Comparison of ENCODE assay signal across 12 cellular contexts in genomic region chr21:33237446-33237845, GRCh38. TPM values are rescaled to one million over a fixed set of nuclear protein-coding genes. Genes with fewer than 3 reads are reported as not detected.
DNase-seq lines count a peak whose midpoint lies in the region; TF ChIP-seq lines count a peak whose summit lies in the region.
"Had no signal": no experiment of that assay in that cellular context is flagged by ENCODE, and none has a peak within 500 bp of the region (broad histone marks: within the 10 kb centered on the region; RNA-seq: fewer than 3 reads in every experiment).

No MANE protein-coding gene starts in this region.

- H3K14ac ChIP-seq in neuronal stem cell (ENCODE audit: low read length): no peak overlapping the region

- H3K36me3 Mint-ChIP-seq in CD8-positive, alpha-beta memory T cell: peaks cover 0 to 35% (median 14%) of the 10 kb centered on the region in 3 donors
- H3K36me3 Mint-ChIP-seq in endodermal cell (ENCODE audit: low read depth) (peaks cover 40% of the 10 kb centered on the region), progenitor cell of endocrine pancreas (ENCODE audit: insufficient read depth) (peaks cover 25% of the 10 kb centered on the region)

- H3K9ac ChIP-seq in BLaER1 (no peak overlapping the region), endodermal cell (ENCODE audit: extremely low read depth, low read length, poor library complexity, severe bottlenecking) (no peak overlapping the region), neuronal stem cell (ENCODE audit: low read depth, low read length, poor library complexity) (no peak overlapping the region)

- H2BK120ac ChIP-seq in neuronal stem cell (ENCODE audit: low read depth, low read length): no peak overlapping the region

- POLR2A ChIA-PET in CD8-positive, alpha-beta memory T cell (lab: Charles Lee): interaction anchor here (1.7 to 2.2 kb wide), 2 partner anchors 8 to 88 kb away, joined by 7 to 11 read pairs; partner anchors contain the start of genes IFNAR1 and IFNAR2

- H3K27ac Mint-ChIP-seq in CD8-positive, alpha-beta memory T cell: peak overlapping the region; percentile 71 to 92 (median 86)
- H3K27ac Mint-ChIP-seq in endodermal cell (no peak overlapping the region), progenitor cell of endocrine pancreas (no peak overlapping the region)

- H4K91ac ChIP-seq in neuronal stem cell (ENCODE audit: low read depth, low read length, poor library complexity): no peak overlapping the region

- H2BK15ac ChIP-seq in neuronal stem cell (ENCODE audit: low read length): no peak overlapping the region

- H3K4me2 ChIP-seq in BLaER1: peak overlapping the region; percentile 2; the same call in 1 of the 2 replicates
- no peak overlapping the region for H3K4me2 ChIP-seq in neuronal stem cell (ENCODE audit: insufficient read depth, low read length, poor library complexity, severe bottlenecking)

- no peak overlapping the region for H4K8ac ChIP-seq in neuronal stem cell (ENCODE audit: low read depth, low read length)

- H2AK5ac ChIP-seq in neuronal stem cell (ENCODE audit: low read depth, low read length): no peak overlapping the region

- no peak overlapping the region for H3K4ac ChIP-seq in neuronal stem cell (ENCODE audit: low read length)

- no peak overlapping the region for H3K27ac ChIP-seq in BLaER1
- no peak overlapping the region for H3K27ac ChIP-seq in CD8-positive, alpha-beta memory T cell (ENCODE audit: low read depth, low read length)
- peak overlapping the region; percentile 54 for H3K27ac ChIP-seq in SJCRH30
- no peak overlapping the region for H3K27ac ChIP-seq in endodermal cell (ENCODE audit: low read depth, low read length)
- no peak overlapping the region for H3K27ac ChIP-seq in neuronal stem cell (replicated peaks; ENCODE audit: low read length)
- H3K27ac ChIP-seq: right lobe of liver had no signal

- no peaks in the 10 kb centered on the region for H3K27me3 ChIP-seq in BLaER1
- H3K27me3 ChIP-seq in CD8-positive, alpha-beta memory T cell (ENCODE audit: insufficient read depth, low read length, poor library complexity, severe bottlenecking): no peaks in the 10 kb centered on the region
- H3K27me3 ChIP-seq in SJCRH30: no peaks in the 10 kb centered on the region
- no peaks in the 10 kb centered on the region for H3K27me3 ChIP-seq in endodermal cell (ENCODE audit: control insufficient read depth, insufficient read depth, low read length, poor library complexity, severe bottlenecking)
- H3K27me3 ChIP-seq in neuronal stem cell (ENCODE audit: control insufficient read depth in 3 of 3, insufficient read depth in 3 of 3, low read depth in 1 of 3, low read length in 3 of 3): no peaks in the 10 kb centered on the region
- H3K27me3 ChIP-seq: right lobe of liver had no signal

- no peaks in the 10 kb centered on the region for H3K27me3 Mint-ChIP-seq in CD8-positive, alpha-beta memory T cell
- H3K27me3 Mint-ChIP-seq in endodermal cell (ENCODE audit: insufficient read depth): no peaks in the 10 kb centered on the region
- no peaks in the 10 kb centered on the region for H3K27me3 Mint-ChIP-seq in progenitor cell of endocrine pancreas

- H3K23ac ChIP-seq in neuronal stem cell (ENCODE audit: low read depth, low read length, poor library complexity): no peak overlapping the region

- H3K9me3 ChIP-seq in BLaER1: no peaks in the 10 kb centered on the region
- no peaks in the 10 kb centered on the region for H3K9me3 ChIP-seq in CD8-positive, alpha-beta memory T cell (ENCODE audit: low read length)
- H3K9me3 ChIP-seq in SJCRH30 (replicated peaks): peaks cover 6% of the 10 kb centered on the region; the same call in 1 of the 2 replicates
- H3K9me3 ChIP-seq in endodermal cell (ENCODE audit: control insufficient read depth, low read length): peaks cover 45% of the 10 kb centered on the region
- peaks cover 2 to 22% of the 10 kb centered on the region in 2 donors for H3K9me3 ChIP-seq in neuronal stem cell (replicated peaks in 1 of 2; ENCODE audit: control insufficient read depth in 2 of 2, insufficient read depth in 1 of 2, low read depth in 1 of 2, low read length in 2 of 2)
- H3K9me3 ChIP-seq: right lobe of liver had no signal

- no peak for DNase-seq in CD8-positive, alpha-beta memory T cell
- DNase-seq in SJCRH30: peak in 1 of 2 experiments; percentile 29
- no peak for DNase-seq in endodermal cell
- no peak for DNase-seq in putamen (ENCODE audit: low spot score)
- no peak for DNase-seq in SK-N-DZ (ENCODE audit: low spot score)
- no peak for DNase-seq in progenitor cell of endocrine pancreas (ENCODE audit: low spot score, unreplicated experiment)
- DNase-seq in neuronal stem cell (ENCODE audit: low spot score): no peak
- DNase-seq: activated CD4-positive, alpha-beta T cell treated with anti-CD3 and anti-CD28 coated beads for 4 hours; hippocampal formation; right lobe of liver had no signal

- peaks cover 37% of the 10 kb centered on the region for H3K36me3 ChIP-seq in BLaER1
- no peaks in the 10 kb centered on the region for H3K36me3 ChIP-seq in CD8-positive, alpha-beta memory T cell (ENCODE audit: insufficient read depth, low read length)
- peaks cover 21% of the 10 kb centered on the region for H3K36me3 ChIP-seq in SJCRH30
- peaks cover 16% of the 10 kb centered on the region for H3K36me3 ChIP-seq in endodermal cell (ENCODE audit: control insufficient read depth, insufficient read depth, low read length)
- peaks cover 0 to 25% of the 10 kb centered on the region in 2 donors for H3K36me3 ChIP-seq in neuronal stem cell (replicated peaks in 1 of 2; ENCODE audit: control insufficient read depth in 2 of 2, insufficient read depth in 2 of 2, low read length in 2 of 2)
- H3K36me3 ChIP-seq: right lobe of liver had no signal

- peaks cover 90 to 96% (median 95%) of the 10 kb centered on the region in 3 donors for H3K4me1 Mint-ChIP-seq in CD8-positive, alpha-beta memory T cell
- H3K4me1 Mint-ChIP-seq in endodermal cell: peaks cover 13% of the 10 kb centered on the region
- peaks cover 15% of the 10 kb centered on the region for H3K4me1 Mint-ChIP-seq in progenitor cell of endocrine pancreas (ENCODE audit: low read depth)

- H3K4me1 ChIP-seq in BLaER1: peaks cover 24% of the 10 kb centered on the region
- H3K4me1 ChIP-seq in CD8-positive, alpha-beta memory T cell (ENCODE audit: insufficient read depth, low read length): peaks cover 93% of the 10 kb centered on the region
- H3K4me1 ChIP-seq in SJCRH30: peaks cover 11% of the 10 kb centered on the region; the same call in 1 of the 2 replicates
- no peaks in the 10 kb centered on the region for H3K4me1 ChIP-seq in endodermal cell (ENCODE audit: control insufficient read depth, insufficient read depth, low read length)
- peaks cover 0 to 2% of the 10 kb centered on the region in 2 donors for H3K4me1 ChIP-seq in neuronal stem cell (ENCODE audit: control insufficient read depth in 2 of 2, insufficient read depth in 1 of 2, low read depth in 1 of 2, low read length in 2 of 2)

- CTCF ChIA-PET in CD8-positive, alpha-beta memory T cell (lab: Charles Lee): interaction anchor here (1.3 to 1.6 kb wide), 2 partner anchors 11 to 39 kb away, joined by 3 to 4 read pairs; no protein-coding TSS in a partner anchor

- 91 to 93% methylated on average over 1 to 4 of the region's 4 CpGs for WGBS in endodermal cell (ENCODE audit: insufficient coverage in 1 of 2, insufficient read length in 1 of 2), 2 experiments
- no CpG with 5 or more reads among the region's 4 CpGs for WGBS in neuronal stem cell (ENCODE audit: extremely low coverage in 2 of 2, insufficient read length in 2 of 2, insufficient replicate concordance in 1 of 2), 2 donors

- peak overlapping the region in 6 of 7 donors; percentile 19 to 84 (median 66) for H3K4me3 Mint-ChIP-seq in CD8-positive, alpha-beta memory T cell
- H3K4me3 Mint-ChIP-seq in endodermal cell (no peak overlapping the region), progenitor cell of endocrine pancreas (ENCODE audit: low read depth) (no peak overlapping the region)
- H3K4me3 Mint-ChIP-seq: nephron had no signal

- H3K18ac ChIP-seq in neuronal stem cell (ENCODE audit: low read length): no peak overlapping the region

- no peak overlapping the region for H2BK5ac ChIP-seq in neuronal stem cell (ENCODE audit: low read length)

- H2BK12ac ChIP-seq in neuronal stem cell (ENCODE audit: low read length): no peak overlapping the region

- no peak overlapping the region for H2AFZ ChIP-seq in neuronal stem cell (ENCODE audit: low read length)

- no peak overlapping the region for H3K4me3 ChIP-seq in BLaER1
- H3K4me3 ChIP-seq in CD8-positive, alpha-beta memory T cell (ENCODE audit: low read length): peak overlapping the region; percentile 6
- no peak overlapping the region for H3K4me3 ChIP-seq in SJCRH30
- peak overlapping the region; percentile 24 for H3K4me3 ChIP-seq in endodermal cell (ENCODE audit: low read length)
- H3K4me3 ChIP-seq in neuronal stem cell (ENCODE audit: low read length in 2 of 2): no peak overlapping the region
- H3K4me3 ChIP-seq: right lobe of liver had no signal

- peaks cover 4% of the 10 kb centered on the region for H3K79me1 ChIP-seq in neuronal stem cell (ENCODE audit: low read depth, low read length)

- peaks cover 35% of the 10 kb centered on the region for H4K20me1 ChIP-seq in BLaER1

- TF ChIP-seq CTCF in endodermal cell (conservative IDR thresholded peaks at IDR 0.05): no peak
- TF ChIP-seq CTCF in progenitor cell of endocrine pancreas (IDR thresholded peaks at IDR 0.05; ENCODE audit: unreplicated experiment): no peak

- no peaks in the 10 kb centered on the region for H3K9me3 Mint-ChIP-seq in CD8-positive, alpha-beta memory T cell
- peaks cover 28% of the 10 kb centered on the region for H3K9me3 Mint-ChIP-seq in endodermal cell
- peaks cover 7% of the 10 kb centered on the region for H3K9me3 Mint-ChIP-seq in progenitor cell of endocrine pancreas (ENCODE audit: low read depth)

RNA-seq across cellular contexts. Expression of gene IFNAR2, which starts 7.7 kb away (rescaled TPM):
- 10 to 100 TPM; 23.4 to 26.4 TPM for total RNA-seq in CD8-positive, alpha-beta memory T cell
- polyA plus RNA-seq in CD8-positive, alpha-beta memory T cell: 85.3 TPM
- total RNA-seq in SJCRH30 (2014; rRNA removed; shearing (Covaris generic)): 13.1 and 17.7 TPM in 2 replicates
- 10 to 100 TPM; 14.1 to 27.7 TPM for total RNA-seq in endodermal cell
- 24.1 TPM for polyA plus RNA-seq in endodermal cell (2013, experiment 1 of 2)
- polyA plus RNA-seq in endodermal cell (2013, experiment 2 of 2): 24.8 TPM
- 6.5 and 6.7 TPM in 2 replicates for polyA plus RNA-seq in SK-N-DZ (2014; cell fraction: cytosol; rRNA removed)
- polyA plus RNA-seq in SK-N-DZ (2014; cell fraction: nucleus; rRNA removed): 10.7 and 16.4 TPM in 2 replicates
- 17.4 and 19.2 TPM in 2 replicates for total RNA-seq in progenitor cell of endocrine pancreas
- polyA plus RNA-seq in neuronal stem cell (2013, experiment 1 of 2): 14.2 TPM
- polyA plus RNA-seq in neuronal stem cell (2013, experiment 2 of 2): 14.2 TPM

RNA-seq across cellular contexts. Expression of gene IL10RB, which starts 28.7 kb away (rescaled TPM):
- 10 to 100 TPM; 23.4 to 25.3 TPM for total RNA-seq in CD8-positive, alpha-beta memory T cell
- polyA plus RNA-seq in CD8-positive, alpha-beta memory T cell: 51.4 TPM
- total RNA-seq in SJCRH30 (2014; rRNA removed; shearing (Covaris generic)): 7.0 and 8.8 TPM in 2 replicates
- 1 to 10 TPM; 4.1 to 5.3 TPM for total RNA-seq in endodermal cell
- polyA plus RNA-seq in endodermal cell (2013, experiment 1 of 2): 11.6 TPM
- polyA plus RNA-seq in endodermal cell (2013, experiment 2 of 2): 8.9 TPM
- 5.9 and 7.0 TPM in 2 replicates for polyA plus RNA-seq in SK-N-DZ (2014; cell fraction: cytosol; rRNA removed)
- 0.88 and 3.9 TPM in 2 replicates for polyA plus RNA-seq in SK-N-DZ (2014; cell fraction: nucleus; rRNA removed)
- total RNA-seq in progenitor cell of endocrine pancreas: 7.7 and 8.7 TPM in 2 replicates
- 4.9 TPM for polyA plus RNA-seq in neuronal stem cell (2013, experiment 1 of 2)
- polyA plus RNA-seq in neuronal stem cell (2013, experiment 2 of 2): 4.9 TPM

Comparison
In these comparisons a context has a peak if more than half of its experiments do, and no peak if none do; other contexts are left out.
1. H3K4me3 ChIP-seq: peak in CD8-positive, alpha-beta memory T cell (single experiment) and endodermal cell (single experiment); none in BLaER1 (single experiment), SJCRH30 (single experiment) and neuronal stem cell (0 of 2).
2. H3K27ac Mint-ChIP-seq: peak in CD8-positive, alpha-beta memory T cell (8 of 8); none in endodermal cell (single experiment) and progenitor cell of endocrine pancreas (single experiment).
3. H3K4me3 Mint-ChIP-seq: peak in CD8-positive, alpha-beta memory T cell (6 of 7); none in endodermal cell (single experiment) and progenitor cell of endocrine pancreas (single experiment).